1 cellular context compared by ENCODE assay signal in the genomic region with DNA sequence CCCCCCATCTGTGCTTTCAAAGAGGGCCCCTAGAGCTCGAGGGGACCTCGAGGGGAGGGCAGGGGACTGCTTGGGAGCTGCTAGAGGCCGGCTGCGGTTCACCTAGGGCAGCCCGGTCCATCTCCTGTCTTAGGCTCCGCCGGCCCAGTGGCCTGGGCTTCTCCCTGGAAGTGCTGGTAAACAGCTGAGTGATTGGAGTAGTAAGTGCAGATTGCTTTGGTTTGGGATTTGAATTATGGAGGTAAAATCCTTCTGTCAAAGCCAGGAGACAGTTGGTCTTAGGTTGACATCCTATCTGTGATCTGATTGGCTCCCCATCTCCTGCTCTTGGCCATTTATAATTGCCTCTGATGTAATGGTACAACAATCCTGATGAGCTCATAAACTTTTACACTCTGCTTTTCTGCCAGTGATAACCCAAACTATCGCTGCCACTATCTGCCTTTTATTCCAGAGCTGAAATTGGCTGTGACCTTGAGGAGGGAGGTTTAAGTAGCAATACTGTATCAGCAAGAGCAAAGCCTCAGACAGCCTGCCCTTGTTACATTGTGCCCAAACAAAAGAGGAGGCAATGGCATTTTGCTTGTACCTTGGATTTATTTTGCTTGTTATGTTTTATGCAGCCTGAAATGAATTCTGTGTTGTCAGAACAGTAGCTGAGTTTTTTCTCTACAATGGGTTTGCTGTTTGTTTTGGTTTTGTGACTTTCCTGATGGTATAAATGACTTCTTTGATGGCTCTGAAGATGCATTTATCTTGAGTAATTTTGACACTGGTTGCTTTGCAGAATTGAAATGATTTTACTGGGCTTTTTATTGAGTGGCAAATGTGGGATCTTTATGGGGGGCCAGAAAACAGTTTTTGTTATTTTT.
TF ChIP-seq lines count a peak whose summit lies in the region.

No MANE protein-coding gene starts in this region.

TF ChIP-seq in HEK293, 187 proteins besides CTCF, POLR2A, EP300 and RAD21 (continued from another document and continues in another):
- TF ChIP-seq, protein P1, sequence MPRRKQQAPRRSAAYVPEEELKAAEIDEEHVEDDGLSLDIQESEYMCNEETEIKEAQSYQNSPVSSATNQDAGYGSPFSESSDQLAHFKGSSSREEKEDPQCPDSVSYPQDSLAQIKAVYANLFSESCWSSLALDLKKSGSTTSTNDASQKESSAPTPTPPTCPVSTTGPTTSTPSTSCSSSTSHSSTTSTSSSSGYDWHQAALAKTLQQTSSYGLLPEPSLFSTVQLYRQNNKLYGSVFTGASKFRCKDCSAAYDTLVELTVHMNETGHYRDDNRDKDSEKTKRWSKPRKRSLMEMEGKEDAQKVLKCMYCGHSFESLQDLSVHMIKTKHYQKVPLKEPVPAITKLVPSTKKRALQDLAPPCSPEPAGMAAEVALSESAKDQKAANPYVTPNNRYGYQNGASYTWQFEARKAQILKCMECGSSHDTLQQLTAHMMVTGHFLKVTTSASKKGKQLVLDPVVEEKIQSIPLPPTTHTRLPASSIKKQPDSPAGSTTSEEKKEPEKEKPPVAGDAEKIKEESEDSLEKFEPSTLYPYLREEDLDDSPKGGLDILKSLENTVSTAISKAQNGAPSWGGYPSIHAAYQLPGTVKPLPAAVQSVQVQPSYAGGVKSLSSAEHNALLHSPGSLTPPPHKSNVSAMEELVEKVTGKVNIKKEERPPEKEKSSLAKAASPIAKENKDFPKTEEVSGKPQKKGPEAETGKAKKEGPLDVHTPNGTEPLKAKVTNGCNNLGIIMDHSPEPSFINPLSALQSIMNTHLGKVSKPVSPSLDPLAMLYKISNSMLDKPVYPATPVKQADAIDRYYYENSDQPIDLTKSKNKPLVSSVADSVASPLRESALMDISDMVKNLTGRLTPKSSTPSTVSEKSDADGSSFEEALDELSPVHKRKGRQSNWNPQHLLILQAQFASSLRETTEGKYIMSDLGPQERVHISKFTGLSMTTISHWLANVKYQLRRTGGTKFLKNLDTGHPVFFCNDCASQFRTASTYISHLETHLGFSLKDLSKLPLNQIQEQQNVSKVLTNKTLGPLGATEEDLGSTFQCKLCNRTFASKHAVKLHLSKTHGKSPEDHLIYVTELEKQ (tag by site-specific recombination; IDR thresholded peaks at IDR 0.05; ENCODE audit: borderline replicate concordance) = peak; percentile 96
- TF ChIP-seq ZNF664 (tag by site-specific recombination; IDR thresholded peaks at IDR 0.05) = peak; percentile 33; the same call in 1 of the 2 replicates
- TF ChIP-seq KLF16 (tag by site-specific recombination; IDR thresholded peaks at IDR 0.05) = peak; percentile 13; the same call in 1 of the 2 replicates
- TF ChIP-seq, protein P2, sequence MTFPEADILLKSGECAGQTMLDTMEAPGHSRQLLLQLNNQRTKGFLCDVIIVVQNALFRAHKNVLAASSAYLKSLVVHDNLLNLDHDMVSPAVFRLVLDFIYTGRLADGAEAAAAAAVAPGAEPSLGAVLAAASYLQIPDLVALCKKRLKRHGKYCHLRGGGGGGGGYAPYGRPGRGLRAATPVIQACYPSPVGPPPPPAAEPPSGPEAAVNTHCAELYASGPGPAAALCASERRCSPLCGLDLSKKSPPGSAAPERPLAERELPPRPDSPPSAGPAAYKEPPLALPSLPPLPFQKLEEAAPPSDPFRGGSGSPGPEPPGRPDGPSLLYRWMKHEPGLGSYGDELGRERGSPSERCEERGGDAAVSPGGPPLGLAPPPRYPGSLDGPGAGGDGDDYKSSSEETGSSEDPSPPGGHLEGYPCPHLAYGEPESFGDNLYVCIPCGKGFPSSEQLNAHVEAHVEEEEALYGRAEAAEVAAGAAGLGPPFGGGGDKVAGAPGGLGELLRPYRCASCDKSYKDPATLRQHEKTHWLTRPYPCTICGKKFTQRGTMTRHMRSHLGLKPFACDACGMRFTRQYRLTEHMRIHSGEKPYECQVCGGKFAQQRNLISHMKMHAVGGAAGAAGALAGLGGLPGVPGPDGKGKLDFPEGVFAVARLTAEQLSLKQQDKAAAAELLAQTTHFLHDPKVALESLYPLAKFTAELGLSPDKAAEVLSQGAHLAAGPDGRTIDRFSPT (tag by site-specific recombination; IDR thresholded peaks at IDR 0.05) = peak; percentile 97
- TF ChIP-seq SCRT1 (tag by site-specific recombination; IDR thresholded peaks at IDR 0.05; ENCODE audit: borderline replicate concordance) = no peak
- TF ChIP-seq, protein P3, sequence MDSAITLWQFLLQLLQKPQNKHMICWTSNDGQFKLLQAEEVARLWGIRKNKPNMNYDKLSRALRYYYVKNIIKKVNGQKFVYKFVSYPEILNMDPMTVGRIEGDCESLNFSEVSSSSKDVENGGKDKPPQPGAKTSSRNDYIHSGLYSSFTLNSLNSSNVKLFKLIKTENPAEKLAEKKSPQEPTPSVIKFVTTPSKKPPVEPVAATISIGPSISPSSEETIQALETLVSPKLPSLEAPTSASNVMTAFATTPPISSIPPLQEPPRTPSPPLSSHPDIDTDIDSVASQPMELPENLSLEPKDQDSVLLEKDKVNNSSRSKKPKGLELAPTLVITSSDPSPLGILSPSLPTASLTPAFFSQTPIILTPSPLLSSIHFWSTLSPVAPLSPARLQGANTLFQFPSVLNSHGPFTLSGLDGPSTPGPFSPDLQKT (IDR thresholded peaks at IDR 0.05; ENCODE audit: borderline replicate concordance, low read depth, low read length) = no peak
- no peak for TF ChIP-seq ZNF132 (tag by site-specific recombination; IDR thresholded peaks at IDR 0.05; ENCODE audit: borderline replicate concordance)
- TF ChIP-seq, protein P4, sequence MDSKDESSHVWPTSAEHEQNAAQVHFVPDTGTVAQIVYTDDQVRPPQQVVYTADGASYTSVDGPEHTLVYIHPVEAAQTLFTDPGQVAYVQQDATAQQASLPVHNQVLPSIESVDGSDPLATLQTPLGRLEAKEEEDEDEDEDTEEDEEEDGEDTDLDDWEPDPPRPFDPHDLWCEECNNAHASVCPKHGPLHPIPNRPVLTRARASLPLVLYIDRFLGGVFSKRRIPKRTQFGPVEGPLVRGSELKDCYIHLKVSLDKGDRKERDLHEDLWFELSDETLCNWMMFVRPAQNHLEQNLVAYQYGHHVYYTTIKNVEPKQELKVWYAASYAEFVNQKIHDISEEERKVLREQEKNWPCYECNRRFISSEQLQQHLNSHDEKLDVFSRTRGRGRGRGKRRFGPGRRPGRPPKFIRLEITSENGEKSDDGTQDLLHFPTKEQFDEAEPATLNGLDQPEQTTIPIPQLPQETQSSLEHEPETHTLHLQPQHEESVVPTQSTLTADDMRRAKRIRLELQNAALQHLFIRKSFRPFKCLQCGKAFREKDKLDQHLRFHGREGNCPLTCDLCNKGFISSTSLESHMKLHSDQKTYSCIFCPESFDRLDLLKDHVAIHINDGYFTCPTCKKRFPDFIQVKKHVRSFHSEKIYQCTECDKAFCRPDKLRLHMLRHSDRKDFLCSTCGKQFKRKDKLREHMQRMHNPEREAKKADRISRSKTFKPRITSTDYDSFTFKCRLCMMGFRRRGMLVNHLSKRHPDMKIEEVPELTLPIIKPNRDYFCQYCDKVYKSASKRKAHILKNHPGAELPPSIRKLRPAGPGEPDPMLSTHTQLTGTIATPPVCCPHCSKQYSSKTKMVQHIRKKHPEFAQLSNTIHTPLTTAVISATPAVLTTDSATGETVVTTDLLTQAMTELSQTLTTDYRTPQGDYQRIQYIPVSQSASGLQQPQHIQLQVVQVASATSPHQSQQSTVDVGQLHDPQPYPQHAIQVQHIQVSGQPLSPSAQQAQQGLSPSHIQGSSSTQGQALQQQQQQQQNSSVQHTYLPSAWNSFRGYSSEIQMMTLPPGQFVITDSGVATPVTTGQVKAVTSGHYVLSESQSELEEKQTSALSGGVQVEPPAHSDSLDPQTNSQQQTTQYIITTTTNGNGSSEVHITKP (tag by site-specific recombination; IDR thresholded peaks at IDR 0.05) = peak; percentile 62
- no peak for TF ChIP-seq YY2 (tag by site-specific recombination; IDR thresholded peaks at IDR 0.05)
- TF ChIP-seq ZNF514 (tag by site-specific recombination; IDR thresholded peaks at IDR 0.05) = no peak
- TF ChIP-seq, protein P5, sequence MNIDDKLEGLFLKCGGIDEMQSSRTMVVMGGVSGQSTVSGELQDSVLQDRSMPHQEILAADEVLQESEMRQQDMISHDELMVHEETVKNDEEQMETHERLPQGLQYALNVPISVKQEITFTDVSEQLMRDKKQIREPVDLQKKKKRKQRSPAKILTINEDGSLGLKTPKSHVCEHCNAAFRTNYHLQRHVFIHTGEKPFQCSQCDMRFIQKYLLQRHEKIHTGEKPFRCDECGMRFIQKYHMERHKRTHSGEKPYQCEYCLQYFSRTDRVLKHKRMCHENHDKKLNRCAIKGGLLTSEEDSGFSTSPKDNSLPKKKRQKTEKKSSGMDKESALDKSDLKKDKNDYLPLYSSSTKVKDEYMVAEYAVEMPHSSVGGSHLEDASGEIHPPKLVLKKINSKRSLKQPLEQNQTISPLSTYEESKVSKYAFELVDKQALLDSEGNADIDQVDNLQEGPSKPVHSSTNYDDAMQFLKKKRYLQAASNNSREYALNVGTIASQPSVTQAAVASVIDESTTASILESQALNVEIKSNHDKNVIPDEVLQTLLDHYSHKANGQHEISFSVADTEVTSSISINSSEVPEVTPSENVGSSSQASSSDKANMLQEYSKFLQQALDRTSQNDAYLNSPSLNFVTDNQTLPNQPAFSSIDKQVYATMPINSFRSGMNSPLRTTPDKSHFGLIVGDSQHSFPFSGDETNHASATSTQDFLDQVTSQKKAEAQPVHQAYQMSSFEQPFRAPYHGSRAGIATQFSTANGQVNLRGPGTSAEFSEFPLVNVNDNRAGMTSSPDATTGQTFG (tag by site-specific recombination; IDR thresholded peaks at IDR 0.05; ENCODE audit: borderline replicate concordance) = no peak
- TF ChIP-seq, protein P6, sequence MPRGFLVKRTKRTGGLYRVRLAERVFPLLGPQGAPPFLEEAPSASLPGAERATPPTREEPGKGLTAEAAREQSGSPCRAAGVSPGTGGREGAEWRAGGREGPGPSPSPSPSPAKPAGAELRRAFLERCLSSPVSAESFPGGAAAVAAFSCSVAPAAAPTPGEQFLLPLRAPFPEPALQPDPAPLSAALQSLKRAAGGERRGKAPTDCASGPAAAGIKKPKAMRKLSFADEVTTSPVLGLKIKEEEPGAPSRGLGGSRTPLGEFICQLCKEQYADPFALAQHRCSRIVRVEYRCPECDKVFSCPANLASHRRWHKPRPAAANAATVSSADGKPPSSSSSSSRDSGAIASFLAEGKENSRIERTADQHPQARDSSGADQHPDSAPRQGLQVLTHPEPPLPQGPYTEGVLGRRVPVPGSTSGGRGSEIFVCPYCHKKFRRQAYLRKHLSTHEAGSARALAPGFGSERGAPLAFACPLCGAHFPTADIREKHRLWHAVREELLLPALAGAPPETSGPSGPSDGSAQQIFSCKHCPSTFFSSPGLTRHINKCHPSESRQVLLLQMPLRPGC (tag by site-specific recombination; IDR thresholded peaks at IDR 0.05) = peak; percentile 81
- TF ChIP-seq ZNF555 (tag by site-specific recombination; conservative IDR thresholded peaks at IDR 0.05) = no peak
- TF ChIP-seq ZNF341 (tag by site-specific recombination; IDR thresholded peaks at IDR 0.05; ENCODE audit: low read depth) = peak; percentile 83
- TF ChIP-seq, protein P7, sequence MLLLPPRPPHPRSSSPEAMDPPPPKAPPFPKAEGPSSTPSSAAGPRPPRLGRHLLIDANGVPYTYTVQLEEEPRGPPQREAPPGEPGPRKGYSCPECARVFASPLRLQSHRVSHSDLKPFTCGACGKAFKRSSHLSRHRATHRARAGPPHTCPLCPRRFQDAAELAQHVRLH (tag by site-specific recombination; IDR thresholded peaks at IDR 0.05) = peak; percentile 76; the same call in 1 of the 2 replicates
- no peak for TF ChIP-seq ZNF155 (tag by site-specific recombination; IDR thresholded peaks at IDR 0.05)
- TF ChIP-seq, protein P8, sequence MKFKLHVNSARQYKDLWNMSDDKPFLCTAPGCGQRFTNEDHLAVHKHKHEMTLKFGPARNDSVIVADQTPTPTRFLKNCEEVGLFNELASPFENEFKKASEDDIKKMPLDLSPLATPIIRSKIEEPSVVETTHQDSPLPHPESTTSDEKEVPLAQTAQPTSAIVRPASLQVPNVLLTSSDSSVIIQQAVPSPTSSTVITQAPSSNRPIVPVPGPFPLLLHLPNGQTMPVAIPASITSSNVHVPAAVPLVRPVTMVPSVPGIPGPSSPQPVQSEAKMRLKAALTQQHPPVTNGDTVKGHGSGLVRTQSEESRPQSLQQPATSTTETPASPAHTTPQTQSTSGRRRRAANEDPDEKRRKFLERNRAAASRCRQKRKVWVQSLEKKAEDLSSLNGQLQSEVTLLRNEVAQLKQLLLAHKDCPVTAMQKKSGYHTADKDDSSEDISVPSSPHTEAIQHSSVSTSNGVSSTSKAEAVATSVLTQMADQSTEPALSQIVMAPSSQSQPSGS (tag by site-specific recombination; IDR thresholded peaks at IDR 0.05; ENCODE audit: low read depth) = peak; percentile 99
- TF ChIP-seq, protein P9, sequence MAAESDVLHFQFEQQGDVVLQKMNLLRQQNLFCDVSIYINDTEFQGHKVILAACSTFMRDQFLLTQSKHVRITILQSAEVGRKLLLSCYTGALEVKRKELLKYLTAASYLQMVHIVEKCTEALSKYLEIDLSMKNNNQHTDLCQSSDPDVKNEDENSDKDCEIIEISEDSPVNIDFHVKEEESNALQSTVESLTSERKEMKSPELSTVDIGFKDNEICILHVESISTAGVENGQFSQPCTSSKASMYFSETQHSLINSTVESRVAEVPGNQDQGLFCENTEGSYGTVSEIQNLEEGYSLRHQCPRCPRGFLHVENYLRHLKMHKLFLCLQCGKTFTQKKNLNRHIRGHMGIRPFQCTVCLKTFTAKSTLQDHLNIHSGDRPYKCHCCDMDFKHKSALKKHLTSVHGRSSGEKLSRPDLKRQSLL (tag by site-specific recombination; IDR thresholded peaks at IDR 0.05) = no peak; the same call in 1 of the 2 replicates
- TF ChIP-seq ZNF549 (tag by site-specific recombination; IDR thresholded peaks at IDR 0.05) = no peak
- TF ChIP-seq ZNF23 (tag by site-specific recombination; IDR thresholded peaks at IDR 0.05; ENCODE audit: borderline replicate concordance) = no peak
- TF ChIP-seq ZNF157 (tag by site-specific recombination; IDR thresholded peaks at IDR 0.05) = no peak
- peak; percentile 96 for TF ChIP-seq ZNF24 (tag by site-specific recombination; IDR thresholded peaks at IDR 0.05)
- TF ChIP-seq, protein P10, sequence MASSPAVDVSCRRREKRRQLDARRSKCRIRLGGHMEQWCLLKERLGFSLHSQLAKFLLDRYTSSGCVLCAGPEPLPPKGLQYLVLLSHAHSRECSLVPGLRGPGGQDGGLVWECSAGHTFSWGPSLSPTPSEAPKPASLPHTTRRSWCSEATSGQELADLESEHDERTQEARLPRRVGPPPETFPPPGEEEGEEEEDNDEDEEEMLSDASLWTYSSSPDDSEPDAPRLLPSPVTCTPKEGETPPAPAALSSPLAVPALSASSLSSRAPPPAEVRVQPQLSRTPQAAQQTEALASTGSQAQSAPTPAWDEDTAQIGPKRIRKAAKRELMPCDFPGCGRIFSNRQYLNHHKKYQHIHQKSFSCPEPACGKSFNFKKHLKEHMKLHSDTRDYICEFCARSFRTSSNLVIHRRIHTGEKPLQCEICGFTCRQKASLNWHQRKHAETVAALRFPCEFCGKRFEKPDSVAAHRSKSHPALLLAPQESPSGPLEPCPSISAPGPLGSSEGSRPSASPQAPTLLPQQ (tag by site-specific recombination; IDR thresholded peaks at IDR 0.05) = peak; percentile 77
- TF ChIP-seq, protein P11, sequence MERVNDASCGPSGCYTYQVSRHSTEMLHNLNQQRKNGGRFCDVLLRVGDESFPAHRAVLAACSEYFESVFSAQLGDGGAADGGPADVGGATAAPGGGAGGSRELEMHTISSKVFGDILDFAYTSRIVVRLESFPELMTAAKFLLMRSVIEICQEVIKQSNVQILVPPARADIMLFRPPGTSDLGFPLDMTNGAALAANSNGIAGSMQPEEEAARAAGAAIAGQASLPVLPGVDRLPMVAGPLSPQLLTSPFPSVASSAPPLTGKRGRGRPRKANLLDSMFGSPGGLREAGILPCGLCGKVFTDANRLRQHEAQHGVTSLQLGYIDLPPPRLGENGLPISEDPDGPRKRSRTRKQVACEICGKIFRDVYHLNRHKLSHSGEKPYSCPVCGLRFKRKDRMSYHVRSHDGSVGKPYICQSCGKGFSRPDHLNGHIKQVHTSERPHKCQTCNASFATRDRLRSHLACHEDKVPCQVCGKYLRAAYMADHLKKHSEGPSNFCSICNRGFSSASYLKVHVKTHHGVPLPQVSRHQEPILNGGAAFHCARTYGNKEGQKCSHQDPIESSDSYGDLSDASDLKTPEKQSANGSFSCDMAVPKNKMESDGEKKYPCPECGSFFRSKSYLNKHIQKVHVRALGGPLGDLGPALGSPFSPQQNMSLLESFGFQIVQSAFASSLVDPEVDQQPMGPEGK (tag by site-specific recombination; IDR thresholded peaks at IDR 0.05) = peak; percentile 69; the same call in 1 of the 2 replicates
